Comparison of ENCODE assay signal across 15 cellular contexts in genomic region chr2:85162746-85163301, GRCh38. TPM values are rescaled to one million over a fixed set of nuclear protein-coding genes. Genes with fewer than 3 reads are reported as not detected.
DNase-seq lines count a peak whose midpoint lies in the region; ATAC-seq and TF ChIP-seq lines count a peak whose summit lies in the region.
"Had no signal": no experiment of that assay in that cellular context is flagged by ENCODE, and none has a peak within 500 bp of the region (broad histone marks: within the 10 kb centered on the region; RNA-seq: fewer than 3 reads in every experiment).

No MANE protein-coding gene starts in this region.

- no peak for DNase-seq in stimulated activated naive CD8-positive, alpha-beta T cell treated with anti-CD3 and anti-CD28 coated beads, Interleukin-15, Interleukin-2, amounts not matched to agents 100 U/mL and 50 U/mL, for 24 hours
- DNase-seq in stimulated activated naive CD8-positive, alpha-beta T cell treated with anti-CD3 and anti-CD28 coated beads, Interleukin-15, amount 100 ng/mL, for 72 hours = no peak
- DNase-seq in fibroblast of mammary gland (ENCODE audit: low read depth) = peak; percentile 88
- DNase-seq in midbrain (lab: John Stamatoyannopoulos, UW) = peak; percentile 11
- no peak for DNase-seq in pons (ENCODE audit: low spot score)
- DNase-seq in lower leg skin (ENCODE audit: low spot score in 2 of 2) = no peak
- DNase-seq in ACHN = no peak
- DNase-seq: activated CD8-positive, alpha-beta memory T cell treated with anti-CD3 and anti-CD28 coated beads, Interleukin-2, amount 50 U/mL, for 4 hours; DMS79; islet precursor cell; OCI-M1; stimulated activated CD4-positive, alpha-beta T cell treated with anti-CD3 and anti-CD28 coated beads, Interleukin-4, amount 100 ng/mL, for 4 hours; stomach had no signal

- H3K9me3 Mint-ChIP-seq in stimulated activated naive CD8-positive, alpha-beta T cell treated with anti-CD3 and anti-CD28 coated beads, Interleukin-15, amount 100 ng/mL, for 72 hours = no peaks in the 10 kb centered on the region

- ATAC-seq in stimulated activated naive CD8-positive, alpha-beta T cell treated with anti-CD3 and anti-CD28 coated beads, Interleukin-15, Interleukin-2, amounts not matched to agents 100 U/mL and 50 U/mL, for 24 hours = peak; percentile 4
- ATAC-seq in stimulated activated naive CD8-positive, alpha-beta T cell treated with anti-CD3 and anti-CD28 coated beads, Interleukin-15, amount 100 ng/mL, for 72 hours = no peak
- no peak for ATAC-seq in GM21786 (IDR thresholded peaks at IDR 0.05; ENCODE audit: unreplicated experiment)

- H3K4me3 Mint-ChIP-seq in stimulated activated naive CD8-positive, alpha-beta T cell treated with anti-CD3 and anti-CD28 coated beads, Interleukin-15, amount 100 ng/mL, for 72 hours = no peak overlapping the region

- H3K4me1 Mint-ChIP-seq in stimulated activated naive CD8-positive, alpha-beta T cell treated with anti-CD3 and anti-CD28 coated beads, Interleukin-15, amount 100 ng/mL, for 72 hours = no peaks in the 10 kb centered on the region

- no peak for TF ChIP-seq CTCF in fibroblast of mammary gland (conservative IDR thresholded peaks at IDR 0.05; ENCODE audit: control insufficient read depth, insufficient read depth, low read depth, low read length)
- TF ChIP-seq CTCF in lower leg skin (IDR thresholded peaks at IDR 0.05) = no peak

- H3K4me3 ChIP-seq in fibroblast of mammary gland (ENCODE audit: control insufficient read depth, low read depth, low read length) = no peak overlapping the region
- no peak overlapping the region for H3K4me3 ChIP-seq in lower leg skin (ENCODE audit: low read depth, poor library complexity, severe bottlenecking)
- H3K4me3 ChIP-seq: adrenal gland, stomach had no signal

- WGBS in lower leg skin, 2 donors = 55 to 63% methylated on average over 8 of the region's 8 CpGs

- in situ Hi-C loops in ACHN (cut with HindIII; ENCODE audit: low pct_ligation_motif_present, low pct_unique_long_range_greater_than_20kb, low sequenced_read_pairs) = no loop called here

- H3K27me3 Mint-ChIP-seq in stimulated activated naive CD8-positive, alpha-beta T cell treated with anti-CD3 and anti-CD28 coated beads, Interleukin-15, amount 100 ng/mL, for 72 hours = peaks cover 7% of the 10 kb centered on the region

- intact Hi-C loops in lower leg skin (cut with DNase I; ENCODE audit: low total_unique reads) = no loop called here

- TF ChIP-seq POLR2A in lower leg skin (IDR thresholded peaks at IDR 0.05) = no peak

- H3K27ac Mint-ChIP-seq in stimulated activated naive CD8-positive, alpha-beta T cell treated with anti-CD3 and anti-CD28 coated beads, Interleukin-15, amount 100 ng/mL, for 72 hours = no peak overlapping the region

RNA-seq across cellular contexts. Expression of gene TCF7L1, which starts 29.6 kb away (rescaled TPM):
- total RNA-seq in lower leg skin = 1 to 10 TPM in 3 of 4 donors, under 1 TPM in 1; 0.67 to 4.8 (median 1.9) TPM

Comparison
In these comparisons a context has a peak if more than half of its experiments do, and no peak if none do; other contexts are left out.
1. DNase-seq: peak in fibroblast of mammary gland (single experiment) and midbrain (single experiment); none in stimulated activated naive CD8-positive, alpha-beta T cell treated with anti-CD3 and anti-CD28 coated beads, Interleukin-15, Interleukin-2, amounts not matched to agents 100 U/mL and 50 U/mL, for 24 hours (single experiment), stimulated activated naive CD8-positive, alpha-beta T cell treated with anti-CD3 and anti-CD28 coated beads, Interleukin-15, amount 100 ng/mL, for 72 hours (0 of 2), pons (single experiment), lower leg skin (0 of 2) and ACHN (single experiment).